17 cellular contexts compared by ENCODE assay signal in the genomic region with DNA sequence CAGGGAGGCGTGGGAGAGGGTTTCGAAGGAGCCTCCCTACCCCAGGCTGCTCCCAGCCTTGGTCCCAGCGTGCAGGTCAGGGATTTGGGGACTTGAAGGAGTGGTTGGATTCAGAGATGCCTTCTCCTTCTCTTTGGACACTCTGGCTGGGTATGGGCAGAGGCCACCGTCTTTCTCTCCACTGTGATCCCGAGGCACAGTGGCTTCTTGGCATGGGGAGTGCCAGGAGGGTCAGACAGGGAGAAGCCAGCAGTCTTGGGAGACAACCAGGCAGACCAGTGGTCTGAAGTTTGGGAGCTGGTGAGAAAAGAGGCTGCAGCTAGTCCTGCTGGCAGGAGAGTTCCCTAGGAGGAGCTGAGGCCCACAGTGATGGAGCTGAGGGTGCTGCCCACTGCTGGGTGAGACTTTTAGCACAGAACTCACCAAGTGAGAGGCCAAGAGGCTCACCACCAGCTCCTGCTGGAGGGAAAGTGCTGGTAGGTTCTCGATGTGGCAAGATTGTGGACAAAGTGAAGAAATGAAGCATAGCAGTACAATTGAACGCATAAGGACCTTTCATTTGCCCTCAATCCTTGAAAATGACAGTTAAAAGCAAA. TPM values are rescaled to one million over a fixed set of nuclear protein-coding genes. Genes with fewer than 3 reads are reported as not detected.
A peak's percentile ranks its signal among the peaks of the same experiment; 100 is the strongest.
DNase-seq lines count a peak whose midpoint lies in the region; ATAC-seq, FAIRE-seq and TF ChIP-seq lines count a peak whose summit lies in the region.
"Had no signal": no experiment of that assay in that cellular context is flagged by ENCODE, and none has a peak within 500 bp of the region (broad histone marks: within the 10 kb centered on the region; RNA-seq: fewer than 3 reads in every experiment).

No MANE protein-coding gene starts in this region.

- no peak overlapping the region for H3K4ac ChIP-seq in IMR-90 (ENCODE audit: low read depth, low read length)

- no peak overlapping the region for H2BK5ac ChIP-seq in IMR-90 (ENCODE audit: low read depth, low read length, poor library complexity, severe bottlenecking)

- intact Hi-C loops in IMR-90 (cut with micrococcal nuclease) = no loop called here

- POLR2A ChIA-PET in IMR-90 (lab: Charles Lee; ENCODE audit: unreplicated experiment) = interaction anchor here (0.6 kb wide), 1 partner anchor 276 kb away, joined by 5 read pairs; no protein-coding TSS in a partner anchor

- H2BK120ac ChIP-seq in IMR-90 (ENCODE audit: low read depth, low read length) = no peak overlapping the region

- no peaks in the 10 kb centered on the region for H3K9me3 ChIP-seq in IMR-90 (ENCODE audit: control insufficient read depth, insufficient read depth, low read length)
- H3K9me3 ChIP-seq: mucosa of descending colon, uterus had no signal

- no peak overlapping the region for H3K14ac ChIP-seq in IMR-90 (replicated peaks; ENCODE audit: low read depth, low read length)

- TF ChIP-seq RAD21 in IMR-90 (IDR thresholded peaks at IDR 0.05; ENCODE audit: low read length) = no peak

- FAIRE-seq in H54 (lab: Jason Lieb, UNC) = no peak
- FAIRE-seq: colon had no signal

- no peak overlapping the region for H4K5ac ChIP-seq in IMR-90 (ENCODE audit: low read depth, low read length)

- H3K9ac ChIP-seq in IMR-90 (ENCODE audit: low read depth, low read length) = no peak overlapping the region

- no peak overlapping the region for H2BK15ac ChIP-seq in IMR-90 (ENCODE audit: low read depth, low read length)

- CTCF ChIA-PET in IMR-90 (lab: Yijun Ruan, JAX) = no interaction called here

- WGBS in IMR-90 (ENCODE audit: extremely low coverage in 2 of 2, insufficient read length in 1 of 2), 2 experiments = 80% methylated on average over 1 of the region's 7 CpGs; no CpG with 5 or more reads in 1 of the 2 experiments

- no peak overlapping the region for H2AFZ ChIP-seq in IMR-90 (replicated peaks; ENCODE audit: low read length, poor library complexity)

- H3K23ac ChIP-seq in IMR-90 (ENCODE audit: low read depth, low read length) = peak overlapping the region; percentile 15; the same call in 1 of the 2 replicates

- H3K4me3 ChIP-seq in IMR-90 (ENCODE audit: insufficient read depth, low read depth, low read length) (no peak overlapping the region), cardiac fibroblast (replicated peaks in 1 of 2; ENCODE audit: low read depth in 2 of 2, low read length in 2 of 2) (no peak overlapping the region), kidney epithelial cell (ENCODE audit: low read depth, low read length) (no peak overlapping the region)
- H3K4me3 ChIP-seq: mucosa of descending colon, SK-N-MC, uterus had no signal

- in situ Hi-C loops in IMR-90 (cut with MboI; ENCODE audit: low sequenced_read_pairs) = no loop called here

- no peak overlapping the region for H3K56ac ChIP-seq in IMR-90 (ENCODE audit: extremely low read depth, insufficient read depth, low read length)

- H4K91ac ChIP-seq in IMR-90 (ENCODE audit: insufficient read depth, low read depth, low read length) = no peak overlapping the region

- TF ChIP-seq POLR2A in IMR-90 (IDR thresholded peaks at IDR 0.05; ENCODE audit: low read depth, low read length) (no peak), H54 (IDR thresholded peaks at IDR 0.05; ENCODE audit: low read depth, low read length) (no peak)

- peaks cover 0 to 4% of the 10 kb centered on the region in 2 experiments; a peak in 1 of 4 replicates for H3K79me1 ChIP-seq in IMR-90 (ENCODE audit: low read depth in 1 of 2, low read length in 2 of 2)

- no TSS peak for BruUV-seq in IMR-90 (replicated peaks; lab: Mats Ljungman, UMichigan)

- no peaks in the 10 kb centered on the region for H4K20me1 ChIP-seq in IMR-90 (ENCODE audit: insufficient read depth, low read length)

- H3K27me3 ChIP-seq in IMR-90 (ENCODE audit: control insufficient read depth, insufficient read depth, low read length) (no peaks in the 10 kb centered on the region), kidney epithelial cell (ENCODE audit: control insufficient read depth, insufficient read depth, low read length) (no peaks in the 10 kb centered on the region)
- H3K27me3 ChIP-seq: uterus had no signal

- dilution Hi-C loops in IMR-90 (cut with HindIII; ENCODE audit: low sequenced_read_pairs, unreplicated experiment) = no loop called here

- H3K18ac ChIP-seq in IMR-90 (ENCODE audit: low read depth, low read length) = no peak overlapping the region

- no peak overlapping the region for H2BK20ac ChIP-seq in IMR-90 (ENCODE audit: low read depth, low read length)

- DNase-seq in AG08395 (ENCODE audit: low spot score) (peak; percentile 43), IMR-90 (no peak), cardiac fibroblast (ENCODE audit: low read depth in 2 of 2) (peak; percentile 11 to 21), kidney epithelial cell (ENCODE audit: low read depth) (no peak), DMS53 (lab: John Stamatoyannopoulos, UW) (no peak), H54 (ENCODE audit: insufficient read length, low spot score) (no peak)
- no peak for DNase-seq in stimulated activated naive CD4-positive, alpha-beta T cell (lab: John Stamatoyannopoulos, UW)
- DNase-seq: activated B cell treated with CpG ODN at 0.5 μM for 24 hours; activated CD8-positive, alpha-beta memory T cell treated with anti-CD3 and anti-CD28 coated beads, Interleukin-2, amount 50 U/mL, for 48 hours; GDM1; mucosa of descending colon; NCI-H187 treated with DMSO at 0.1 percent for 48 hours; stimulated activated CD8-positive, alpha-beta memory T cell treated with anti-CD3 and anti-CD28 coated beads, Interleukin-4, amount 100 ng/mL, for 48 hours; uterus had no signal

- H2AK9ac ChIP-seq in IMR-90 (replicated peaks; ENCODE audit: low read depth, low read length, poor library complexity) = no peak overlapping the region

- H3K4me2 ChIP-seq in IMR-90 (ENCODE audit: low read depth, low read length) = no peak overlapping the region

- no peak overlapping the region for H4K8ac ChIP-seq in IMR-90 (ENCODE audit: low read depth in 2 of 2, low read length in 2 of 2)

- H2AK5ac ChIP-seq in IMR-90 (ENCODE audit: low read depth, low read length) = no peak overlapping the region

- TF ChIP-seq CTCF in IMR-90 (conservative IDR thresholded peaks at IDR 0.05; ENCODE audit: low read depth, low read length) = no peak
- TF ChIP-seq CTCF in cardiac fibroblast (IDR thresholded peaks at IDR 0.05; ENCODE audit: low read depth, low read length) = peak; percentile 21
- TF ChIP-seq CTCF in kidney epithelial cell (IDR thresholded peaks at IDR 0.05; ENCODE audit: insufficient read depth, low read length, poor library complexity, severe bottlenecking) = peak; percentile 6

- H3K36me3 ChIP-seq in IMR-90 (ENCODE audit: control insufficient read depth, insufficient read depth, low read length) = no peaks in the 10 kb centered on the region
- H3K36me3 ChIP-seq in kidney epithelial cell (ENCODE audit: control insufficient read depth, insufficient read depth, low read length) = no peaks in the 10 kb centered on the region
- H3K36me3 ChIP-seq: uterus had no signal

- H3K4me1 ChIP-seq in IMR-90 (ENCODE audit: control insufficient read depth, insufficient read depth, low read length) = no peaks in the 10 kb centered on the region
- H3K4me1 ChIP-seq: uterus had no signal

- no peak overlapping the region for H3K27ac ChIP-seq in IMR-90 (ENCODE audit: insufficient read depth, low read length)
- H3K27ac ChIP-seq: SK-N-MC, uterus had no signal

- H3K9me1 ChIP-seq in IMR-90 (ENCODE audit: insufficient read depth, low read length) = peaks cover 3% of the 10 kb centered on the region; the same call in 1 of the 2 replicates

- ATAC-seq in IMR-90 (ENCODE audit: low read depth) (peak; percentile 48), HG02642 (IDR thresholded peaks at IDR 0.05; ENCODE audit: poor library complexity, unreplicated experiment) (no peak)
- ATAC-seq: mucosa of descending colon had no signal

TF ChIP-seq in IMR-90, 13 proteins besides CTCF, POLR2A, EP300 and RAD21:
- TF ChIP-seq RFX5 (IDR thresholded peaks at IDR 0.05; ENCODE audit: low read depth, low read length) = no peak
- no peak for TF ChIP-seq SMC3 (IDR thresholded peaks at IDR 0.05; ENCODE audit: low read depth, low read length)
- TF ChIP-seq MXI1 (IDR thresholded peaks at IDR 0.05; ENCODE audit: borderline replicate concordance, low read depth, low read length) = no peak
- no peak for TF ChIP-seq RCOR1 (IDR thresholded peaks at IDR 0.05; ENCODE audit: insufficient replicate concordance, low read length)
- no peak for TF ChIP-seq MAFK (IDR thresholded peaks at IDR 0.05; ENCODE audit: low read depth, low read length)
- TF ChIP-seq FOS (IDR thresholded peaks at IDR 0.05; ENCODE audit: low read depth, low read length) = no peak
- no peak for TF ChIP-seq CHD1 (IDR thresholded peaks at IDR 0.05; ENCODE audit: low read depth, low read length)
- no peak for TF ChIP-seq BHLHE40 (IDR thresholded peaks at IDR 0.05; ENCODE audit: low read depth, low read length)

RNA-seq across cellular contexts. Expression of gene WDFY4, which starts 35.2 kb away (rescaled TPM):
- total RNA-seq in IMR-90 (2012; rRNA removed) = not detected in 2 replicates
- polyA plus RNA-seq in IMR-90 (2012; rRNA removed) = not detected in 2 replicates
- polyA plus RNA-seq in IMR-90 (2012; cell fraction: cytosol; rRNA removed) = not detected in 2 replicates
- polyA plus RNA-seq in IMR-90 (2012; cell fraction: nucleus; rRNA removed; ENCODE audit: low replicate concordance) = not detected in 2 replicates
- not detected in 2 replicates for total RNA-seq in kidney epithelial cell

RNA-seq across cellular contexts. Expression of gene ARHGAP22, which starts 44.6 kb away (rescaled TPM):
- total RNA-seq in IMR-90 (2012; rRNA removed) (28.3 and 35.3 TPM in 2 replicates), kidney epithelial cell (3.4 and 7.0 TPM in 2 replicates)
- 30.2 and 34.0 TPM in 2 replicates for polyA plus RNA-seq in IMR-90 (2012; rRNA removed)
- polyA plus RNA-seq in IMR-90 (2012; cell fraction: cytosol; rRNA removed) = 18.9 and 22.2 TPM in 2 replicates
- 58.0 and 67.0 TPM in 2 replicates for polyA plus RNA-seq in IMR-90 (2012; cell fraction: nucleus; rRNA removed; ENCODE audit: low replicate concordance)

Comparison
In these comparisons a context has a peak if more than half of its experiments do, and no peak if none do; other contexts are left out.
1. DNase-seq: peak in AG08395 (single experiment) and cardiac fibroblast (2 of 2); none in IMR-90 (single experiment), kidney epithelial cell (single experiment), stimulated activated naive CD4-positive, alpha-beta T cell (0 of 6), DMS53 (single experiment) and H54 (single experiment).